ENCODE assay signal across 19 cellular contexts in genomic region chr7:121027761-121028681, GRCh38. TPM values are rescaled to one million over a fixed set of nuclear protein-coding genes. Genes with fewer than 3 reads are reported as not detected.
DNase-seq lines count a peak whose midpoint lies in the region; ATAC-seq and TF ChIP-seq lines count a peak whose summit lies in the region.
"Had no signal": no experiment of that assay in that cellular context is flagged by ENCODE, and none has a peak within 500 bp of the region (broad histone marks: within the 10 kb centered on the region; RNA-seq: fewer than 3 reads in every experiment).

No MANE protein-coding gene starts in this region.

- H3K9ac ChIP-seq in fibroblast of lung (ENCODE audit: insufficient read depth, low read length) (no peak overlapping the region), muscle layer of colon (ENCODE audit: low read length) (no peak overlapping the region)

- peaks cover 11% of the 10 kb centered on the region for H3K36me3 Mint-ChIP-seq in type B pancreatic cell
- H3K36me3 Mint-ChIP-seq: activated naive CD4-positive, alpha-beta T cell treated with anti-CD3 and anti-CD28 coated beads, Interleukin-2, amount 50 U/mL, for 72 hours had no signal

- H3K36me3 ChIP-seq in PC-9 (ENCODE audit: low read depth): no peaks in the 10 kb centered on the region
- no peaks in the 10 kb centered on the region for H3K36me3 ChIP-seq in fibroblast of lung (ENCODE audit: control insufficient read depth, insufficient read depth, low read length)
- no peaks in the 10 kb centered on the region for H3K36me3 ChIP-seq in muscle layer of colon (ENCODE audit: insufficient read depth, low read length)
- H3K36me3 ChIP-seq in tibial nerve: no peaks in the 10 kb centered on the region

- H3K27ac ChIP-seq in PC-9 (no peak overlapping the region), fibroblast of lung (ENCODE audit: insufficient read depth, low read length) (no peak overlapping the region), muscle layer of colon (ENCODE audit: low read depth, low read length) (peak overlapping the region; percentile 73), tibial nerve (peak overlapping the region in 3 of 4 donors; percentile 31 to 54 (median 33))
- H3K27ac ChIP-seq: C4-2B had no signal

- TF ChIP-seq POLR2A in tibial nerve (IDR thresholded peaks at IDR 0.05): no peak

- no peaks in the 10 kb centered on the region for H3K9me2 ChIP-seq in PC-9 (ENCODE audit: insufficient read depth)

- H2AFZ ChIP-seq in PC-9 (peak overlapping the region; percentile 5; the same call in 1 of the 2 replicates), fibroblast of lung (ENCODE audit: low read length) (no peak overlapping the region)

- TF ChIP-seq CTCF in PC-9 (conservative IDR thresholded peaks at IDR 0.05) (no peak), fibroblast of lung (conservative IDR thresholded peaks at IDR 0.05 in 1 of 2, IDR thresholded peaks at IDR 0.05 in 1 of 2; ENCODE audit: low read depth in 1 of 2, low read length in 2 of 2) (no peak), tibial nerve (IDR thresholded peaks at IDR 0.05) (no peak), type B pancreatic cell (conservative IDR thresholded peaks at IDR 0.05) (no peak)

- H3K4me1 Mint-ChIP-seq in type B pancreatic cell (ENCODE audit: unreplicated experiment): peaks cover 50% of the 10 kb centered on the region
- H3K4me1 Mint-ChIP-seq: activated CD4-positive, alpha-beta T cell treated with anti-CD3 and anti-CD28 coated beads for 36 hours had no signal

- BruUV-seq in PC-9 (replicated peaks; lab: Mats Ljungman, UMichigan): no TSS peak

- H3K4me1 ChIP-seq in PC-9 (replicated peaks; ENCODE audit: insufficient read depth) (no peaks in the 10 kb centered on the region), fibroblast of lung (ENCODE audit: control insufficient read depth, extremely low read depth, insufficient read depth, low read length) (peaks cover 9% of the 10 kb centered on the region), muscle layer of colon (ENCODE audit: insufficient read depth, low read length) (peaks cover 36% of the 10 kb centered on the region), tibial nerve (peaks cover 0 to 57% (median 2%) of the 10 kb centered on the region in 4 donors)

- POLR2A ChIA-PET in PC-9 (lab: Charles Lee; ENCODE audit: unreplicated experiment): no interaction called here

- H3K4me2 ChIP-seq in PC-9 (no peak overlapping the region), fibroblast of lung (ENCODE audit: extremely low read depth, insufficient read depth, low read length) (peak overlapping the region; percentile 64)

- no peak for TF ChIP-seq EP300 in tibial nerve (IDR thresholded peaks at IDR 0.05)

- H3K9me3 ChIP-seq in PC-9 (ENCODE audit: insufficient read depth, low read depth): no peaks in the 10 kb centered on the region
- no peaks in the 10 kb centered on the region for H3K9me3 ChIP-seq in fibroblast of lung (ENCODE audit: control insufficient read depth, insufficient read depth, low read depth, low read length)
- no peaks in the 10 kb centered on the region for H3K9me3 ChIP-seq in muscle layer of colon (ENCODE audit: low read length)
- no peaks in the 10 kb centered on the region for H3K9me3 ChIP-seq in tibial nerve

- H3K4me3 Mint-ChIP-seq in type B pancreatic cell: no peak overlapping the region
- H3K4me3 Mint-ChIP-seq: activated CD4-positive, alpha-beta T cell treated with anti-CD3 and anti-CD28 coated beads for 36 hours had no signal

- no peaks in the 10 kb centered on the region for H3K79me2 ChIP-seq in PC-9 (ENCODE audit: low read depth)
- peaks cover 27% of the 10 kb centered on the region for H3K79me2 ChIP-seq in fibroblast of lung (ENCODE audit: control insufficient read depth, insufficient read depth, low read length)

- H3K4me3 ChIP-seq in PC-9: no peak overlapping the region
- H3K4me3 ChIP-seq in fibroblast of lung (replicated peaks in 1 of 4; ENCODE audit: control extremely low read depth in 1 of 4, insufficient read depth in 1 of 4, low read depth in 3 of 4, low read length in 4 of 4): peak overlapping the region in 1 of 4 experiments; percentile 16
- H3K4me3 ChIP-seq in muscle layer of colon (ENCODE audit: low read depth in 1 of 2, low read length in 2 of 2): peak overlapping the region in 1 of 2 donors; percentile 22
- peak overlapping the region in 1 of 4 donors; percentile 4 for H3K4me3 ChIP-seq in tibial nerve

- H3K9me3 Mint-ChIP-seq in type B pancreatic cell: peaks cover 14% of the 10 kb centered on the region

- WGBS in tibial nerve, 2 donors: 37 to 40% methylated on average over 10 of the region's 10 CpGs

- intact Hi-C loops in PC-9 (cut with micrococcal nuclease; ENCODE audit: unreplicated experiment): no loop called here
- intact Hi-C loops in posterior cingulate gyrus (cut with DNase I): no loop called here

- H4K20me1 ChIP-seq in PC-9 (ENCODE audit: insufficient read depth): no peaks in the 10 kb centered on the region
- no peaks in the 10 kb centered on the region for H4K20me1 ChIP-seq in fibroblast of lung (ENCODE audit: control insufficient read depth, extremely low read depth, insufficient read depth, low read length)

- CTCF ChIA-PET in PC-9 (lab: Charles Lee): no interaction called here

- no peaks in the 10 kb centered on the region for H3K27me3 Mint-ChIP-seq in type B pancreatic cell

- H3K27me3 ChIP-seq in PC-9 (ENCODE audit: insufficient read depth, low read depth): no peaks in the 10 kb centered on the region
- no peaks in the 10 kb centered on the region for H3K27me3 ChIP-seq in fibroblast of lung (ENCODE audit: control insufficient read depth, insufficient read depth, low read length)
- H3K27me3 ChIP-seq in muscle layer of colon (ENCODE audit: control insufficient read depth in 1 of 2, insufficient read depth in 2 of 2, low read length in 2 of 2): no peaks in the 10 kb centered on the region
- no peaks in the 10 kb centered on the region for H3K27me3 ChIP-seq in tibial nerve

- no peak for DNase-seq in PC-9
- DNase-seq in fibroblast of lung (ENCODE audit: low read depth in 2 of 2): peak; percentile 35 to 47
- no peak for DNase-seq in tibial nerve (ENCODE audit: low spot score in 2 of 2)
- DNase-seq in type B pancreatic cell (ENCODE audit: extremely low spot score, unreplicated experiment): no peak
- DNase-seq in NCI-H82 treated with DMSO at 0.1 percent for 48 hours (lab: John Stamatoyannopoulos, UW; ENCODE audit: unreplicated experiment): no peak
- DNase-seq in posterior cingulate gyrus: no peak
- DNase-seq: activated CD4-positive, alpha-beta T cell treated with anti-CD3 and anti-CD28 coated beads for 36 hours; cerebellar nuclear complex; hippocampal formation; left colon; NCI-H187 treated with DMSO at 0.1 percent for 48 hours; NCI-H748 treated with DMSO at 0.1 percent for 48 hours; stimulated activated CD4-positive, alpha-beta T cell treated with anti-CD3 and anti-CD28 coated beads, Interleukin-12 subunit alpha, Interleukin-12 subunit beta, amount 100 ng/mL, for 4 hours had no signal

- ATAC-seq in HG03442 (IDR thresholded peaks at IDR 0.05; ENCODE audit: unreplicated experiment): no peak
- ATAC-seq: activated CD4-positive, alpha-beta T cell treated with anti-CD3 and anti-CD28 coated beads for 36 hours; activated naive CD4-positive, alpha-beta T cell treated with anti-CD3 and anti-CD28 coated beads, Interleukin-2, amount 50 U/mL, for 72 hours; left colon had no signal

- no peaks in the 10 kb centered on the region for H3F3A ChIP-seq in PC-9 (ENCODE audit: insufficient read depth, low read depth)

- H3K27ac Mint-ChIP-seq in type B pancreatic cell: no peak overlapping the region
- H3K27ac Mint-ChIP-seq: activated CD4-positive, alpha-beta T cell treated with anti-CD3 and anti-CD28 coated beads for 36 hours; activated naive CD4-positive, alpha-beta T cell treated with anti-CD3 and anti-CD28 coated beads, Interleukin-2, amount 50 U/mL, for 72 hours had no signal

RNA-seq across cellular contexts. Expression of gene CPED1, which starts 39.5 kb away (rescaled TPM):
- total RNA-seq in PC-9 (2021) (1.2 and 2.4 TPM in 2 replicates), fibroblast of lung (84.0 and 196 TPM in 2 replicates), tibial nerve (10 to 100 TPM; 15.0 to 32.1 (median 21.8) TPM), type B pancreatic cell (ENCODE audit: low replicate concordance) (0.88 and 45.4 TPM in 2 replicates)
- 70.2 and 83.2 TPM in 2 replicates for polyA plus RNA-seq in fibroblast of lung
- polyA plus RNA-seq in fibroblast of lung (2012): 46.2 and 59.8 TPM in 2 replicates
- 142 and 352 TPM in 2 replicates for polyA minus RNA-seq in fibroblast of lung (ENCODE audit: low replicate concordance)
- total RNA-seq: activated CD4-positive, alpha-beta T cell treated with anti-CD3 and anti-CD28 coated beads for 36 hours; activated naive CD4-positive, alpha-beta T cell treated with anti-CD3 and anti-CD28 coated beads, Interleukin-2, amount 50 U/mL, for 72 hours; T-helper 2 cell treated with Interferon-gamma antibody and Interleukin-4, amounts not matched to agents 100 ng/mL and 5 ng/mL, for 36 hours had no signal
- polyA plus RNA-seq: neural cell had no signal

Comparison
In these comparisons a context has a peak if more than half of its experiments do, and no peak if none do; other contexts are left out.
1. DNase-seq: peak in fibroblast of lung (2 of 2); none in PC-9 (0 of 2), tibial nerve (0 of 2), type B pancreatic cell (single experiment), NCI-H82 treated with DMSO at 0.1 percent for 48 hours (single experiment) and posterior cingulate gyrus (0 of 10).
2. H3K27ac ChIP-seq: peak in muscle layer of colon (single experiment) and tibial nerve (3 of 4); none in PC-9 (single experiment) and fibroblast of lung (single experiment).